14 cellular contexts compared by ENCODE assay signal in genomic region chr14:68552597-68552996, GRCh38.
DNase-seq lines count a peak whose midpoint lies in the region; ATAC-seq, FAIRE-seq and TF ChIP-seq lines count a peak whose summit lies in the region.
"Had no signal": no experiment of that assay in that cellular context is flagged by ENCODE, and none has a peak within 500 bp of the region (broad histone marks: within the 10 kb centered on the region; RNA-seq: fewer than 3 reads in every experiment).

No MANE protein-coding gene starts in this region.

- H3K4me1 Mint-ChIP-seq in WTC11 = peaks cover 68% of the 10 kb centered on the region

- intact Hi-C loops in left ventricle myocardium inferior (cut with micrococcal nuclease) (no loop called here), left cardiac atrium (cut with DNase I) (loop anchor here in 1 of 2 donors (5.0 kb wide), 1 partner anchor 75 kb away; no protein-coding TSS in a partner anchor), breast epithelium (cut with DNase I; ENCODE audit: low total_unique reads) (no loop called here)

- H3K36me3 ChIP-seq in left ventricle myocardium inferior (no peaks in the 10 kb centered on the region), breast epithelium (no peaks in the 10 kb centered on the region), muscle layer of colon (ENCODE audit: insufficient read depth, low read length) (no peaks in the 10 kb centered on the region)
- H3K36me3 ChIP-seq: BE2C had no signal

- peaks cover 4% of the 10 kb centered on the region; the same call in 1 of the 2 replicates for H3K36me3 Mint-ChIP-seq in WTC11

- no peak for TF ChIP-seq POLR2A in breast epithelium (IDR thresholded peaks at IDR 0.05)

- CTCF ChIA-PET in WTC11 (lab: Charles Lee) = no interaction called here

- peaks cover 11% of the 10 kb centered on the region; the same call in 1 of the 2 replicates for H3K9me3 Mint-ChIP-seq in WTC11

- peaks cover 12% of the 10 kb centered on the region for H3K27me3 Mint-ChIP-seq in WTC11 (ENCODE audit: low read depth)

- H3K27ac ChIP-seq in left ventricle myocardium inferior (replicated peaks) (peak overlapping the region; percentile 75), breast epithelium (peak overlapping the region; percentile 36 to 80), muscle layer of colon (ENCODE audit: low read depth, low read length) (peak overlapping the region; percentile 94)

- TF ChIP-seq CTCF in left ventricle myocardium inferior (IDR thresholded peaks at IDR 0.05; ENCODE audit: borderline replicate concordance) = no peak
- TF ChIP-seq CTCF in breast epithelium (IDR thresholded peaks at IDR 0.05) = no peak
- TF ChIP-seq CTCF in WTC11 (IDR thresholded peaks at IDR 0.05) = no peak

- DNase-seq in left ventricle myocardium inferior (no peak), left cardiac atrium (no peak), breast epithelium (ENCODE audit: low spot score in 2 of 2) (peak in 1 of 2 donors; percentile 17), WTC11 (ENCODE audit: low spot score) (no peak), NCI-H2196 treated with DMSO at 0.1 percent for 48 hours (lab: John Stamatoyannopoulos, UW; ENCODE audit: unreplicated experiment) (no peak), urothelium cell line (ENCODE audit: low spot score) (no peak)
- DNase-seq: activated CD4-positive, CD25-positive, alpha-beta regulatory T cell treated with anti-CD3 and anti-CD28 coated beads, Interleukin-2, amount 50 U/mL, for 72 hours; activated naive CD4-positive, alpha-beta T cell; BE2C; kidney glomerular epithelial cell; MM.1S had no signal

- no peak overlapping the region for H3K9ac ChIP-seq in muscle layer of colon (ENCODE audit: low read length)

- H3K27me3 ChIP-seq in left ventricle myocardium inferior (ENCODE audit: low read depth) = no peaks in the 10 kb centered on the region
- no peaks in the 10 kb centered on the region for H3K27me3 ChIP-seq in breast epithelium
- H3K27me3 ChIP-seq in muscle layer of colon (ENCODE audit: control insufficient read depth in 1 of 2, insufficient read depth in 2 of 2, low read length in 2 of 2) = no peaks in the 10 kb centered on the region
- H3K27me3 ChIP-seq: BE2C had no signal

- H3K9me3 ChIP-seq in left ventricle myocardium inferior (replicated peaks) (no peaks in the 10 kb centered on the region), breast epithelium (no peaks in the 10 kb centered on the region), muscle layer of colon (ENCODE audit: low read length) (no peaks in the 10 kb centered on the region)
- H3K9me3 ChIP-seq: BE2C had no signal

- FAIRE-seq in urothelium cell line (lab: Jason Lieb, UNC) = no peak
- FAIRE-seq: GM12892 had no signal

- H3K4me3 ChIP-seq in left ventricle myocardium inferior = no peak overlapping the region
- H3K4me3 ChIP-seq in breast epithelium = no peak overlapping the region
- H3K4me3 ChIP-seq in muscle layer of colon (ENCODE audit: low read depth in 1 of 2, low read length in 2 of 2) = no peak overlapping the region

- POLR2A ChIA-PET in WTC11 (lab: Charles Lee) = no interaction called here

- H3K27ac Mint-ChIP-seq in WTC11 = no peak overlapping the region

- ATAC-seq in left cardiac atrium = no peak
- no peak for ATAC-seq in WTC11
- no peak for ATAC-seq in GM18868 (IDR thresholded peaks at IDR 0.05; ENCODE audit: unreplicated experiment)

- H3K4me1 ChIP-seq in left ventricle myocardium inferior (peaks cover 78% of the 10 kb centered on the region), breast epithelium (peaks cover 15 to 20% of the 10 kb centered on the region in 2 donors), muscle layer of colon (ENCODE audit: insufficient read depth, low read length) (peaks cover 77% of the 10 kb centered on the region)
- H3K4me1 ChIP-seq: BE2C had no signal

- H3K4me3 Mint-ChIP-seq in WTC11 = no peak overlapping the region

TF ChIP-seq in WTC11, 78 proteins besides CTCF, POLR2A, EP300 and RAD21:
- TF ChIP-seq JUN (CRISPR knock-in tag; IDR thresholded peaks at IDR 0.05) (no peak), ZNF416 (CRISPR knock-in tag; IDR thresholded peaks at IDR 0.05) (no peak), ZNF317 (CRISPR knock-in tag; IDR thresholded peaks at IDR 0.05; ENCODE audit: borderline replicate concordance, low read depth) (no peak), ZNF281 (CRISPR knock-in tag; IDR thresholded peaks at IDR 0.05) (no peak), ZNF232 (CRISPR knock-in tag; IDR thresholded peaks at IDR 0.05) (no peak), NFYB (CRISPR knock-in tag; conservative IDR thresholded peaks at IDR 0.05; ENCODE audit: low read depth) (no peak), ATF1 (CRISPR knock-in tag; IDR thresholded peaks at IDR 0.05) (no peak), FOXJ3 (CRISPR knock-in tag; IDR thresholded peaks at IDR 0.05; ENCODE audit: borderline replicate concordance) (no peak), NFE2L1 (CRISPR knock-in tag; IDR thresholded peaks at IDR 0.05) (no peak)
